In genomic region chr19:46634045-46634655, GRCh38 we compare ENCODE assay signal across 8 cellular contexts. TPM values are rescaled to one million over a fixed set of nuclear protein-coding genes. Genes with fewer than 3 reads are reported as not detected.
DNase-seq lines count a peak whose midpoint lies in the region; ATAC-seq lines count a peak whose summit lies in the region.

No MANE protein-coding gene starts in this region.

- no peaks in the 10 kb centered on the region for H3K79me1 ChIP-seq in mesendoderm (ENCODE audit: low read length)

- H3K79me2 ChIP-seq in mesendoderm (ENCODE audit: control insufficient read depth, insufficient read depth, low read length) = no peaks in the 10 kb centered on the region

- H2BK5ac ChIP-seq in mesendoderm (ENCODE audit: low read length) = no peak overlapping the region

- DNase-seq in EH (ENCODE audit: low read depth) (peak; percentile 89), NCI-H69 (lab: John Stamatoyannopoulos, UW) (peak; percentile 93), mesendoderm (peak; percentile 95), dedifferentiated amniotic fluid mesenchymal stem cell (ENCODE audit: extremely low spot score) (no peak)
- peak; percentile 97 for DNase-seq in activated CD8-positive, alpha-beta memory T cell treated with anti-CD3 and anti-CD28 coated beads for 24 hours
- peak; percentile 82 to 88 (median 83) for DNase-seq in effector memory CD8-positive, alpha-beta T cell
- peak; percentile 83 for DNase-seq in stimulated activated CD8-positive, alpha-beta memory T cell treated with anti-CD3 and anti-CD28 coated beads, Interleukin-15, amount 100 ng/mL, for 24 hours (ENCODE audit: low read depth)

- no peak overlapping the region for H2BK120ac ChIP-seq in mesendoderm (ENCODE audit: low read depth, low read length)

- H3K18ac ChIP-seq in mesendoderm (ENCODE audit: low read length) = no peak overlapping the region

- peaks cover 4% of the 10 kb centered on the region for H3K36me3 Mint-ChIP-seq in effector memory CD8-positive, alpha-beta T cell (ENCODE audit: insufficient read depth)

- H3K4me1 ChIP-seq in mesendoderm (ENCODE audit: control insufficient read depth, low read depth, low read length) = peaks cover 7% of the 10 kb centered on the region

- no CpG with 5 or more reads among the region's 38 CpGs for WGBS in mesendoderm (ENCODE audit: extremely low coverage, insufficient coverage, low lambda C conversion rate)

- peaks cover 17 to 44% of the 10 kb centered on the region in 2 donors for H3K27me3 Mint-ChIP-seq in effector memory CD8-positive, alpha-beta T cell

- peak overlapping the region; percentile 11 for H3K9ac ChIP-seq in mesendoderm (ENCODE audit: low read length)

- H3K27ac Mint-ChIP-seq in effector memory CD8-positive, alpha-beta T cell = peak overlapping the region; percentile 18 to 80

- H3K23ac ChIP-seq in mesendoderm (ENCODE audit: low read length) = no peak overlapping the region

- no peaks in the 10 kb centered on the region for H3K36me3 ChIP-seq in mesendoderm (ENCODE audit: control insufficient read depth, insufficient read depth, low read length)

- no peaks in the 10 kb centered on the region for H3K27me3 ChIP-seq in mesendoderm (ENCODE audit: insufficient read depth, low read length, poor library complexity)

- H2BK15ac ChIP-seq in mesendoderm (replicated peaks; ENCODE audit: low read depth) = no peak overlapping the region

- H3K4me3 Mint-ChIP-seq in effector memory CD8-positive, alpha-beta T cell = peak overlapping the region; percentile 61 to 68

- peak overlapping the region; percentile 50 for H3K56ac ChIP-seq in mesendoderm (ENCODE audit: low read length)

- no peak overlapping the region for H3K27ac ChIP-seq in mesendoderm (ENCODE audit: low read depth, low read length)

- no peak overlapping the region for H3K4me3 ChIP-seq in mesendoderm (ENCODE audit: low read length)

- peak overlapping the region; percentile 42 for H3K4me2 ChIP-seq in mesendoderm (ENCODE audit: low read length)

- ATAC-seq in HG02970 (IDR thresholded peaks at IDR 0.05; ENCODE audit: low FRiP score, unreplicated experiment) = peak; percentile 51
- ATAC-seq in effector memory CD8-positive, alpha-beta T cell (replicated peaks) = peak; percentile 66

- no peak overlapping the region for H2AK5ac ChIP-seq in mesendoderm (ENCODE audit: low read length)

- no peak overlapping the region for H4K5ac ChIP-seq in mesendoderm (ENCODE audit: low read length)

- H3K4me1 Mint-ChIP-seq in effector memory CD8-positive, alpha-beta T cell (ENCODE audit: low read depth in 2 of 2) = peaks cover 12 to 14% of the 10 kb centered on the region in 2 donors

- H3K9me3 Mint-ChIP-seq in effector memory CD8-positive, alpha-beta T cell = no peaks in the 10 kb centered on the region

- H3K4ac ChIP-seq in mesendoderm (ENCODE audit: low read depth, low read length) = no peak overlapping the region

- no peak overlapping the region for H4K8ac ChIP-seq in mesendoderm (ENCODE audit: low read depth, low read length)

RNA-seq across cellular contexts. Expression of gene GNG8, which starts 1.9 kb away (rescaled TPM):
- not detected for polyA plus RNA-seq in mesendoderm (2013, experiment 1 of 2)
- polyA plus RNA-seq in mesendoderm (2013, experiment 2 of 2) = 1.2 TPM

RNA-seq across cellular contexts. Expression of gene PTGIR, which starts 9.3 kb away (rescaled TPM):
- polyA plus RNA-seq in mesendoderm (2013, experiment 1 of 2) = not detected
- not detected for polyA plus RNA-seq in mesendoderm (2013, experiment 2 of 2)

RNA-seq across cellular contexts. Expression of gene DACT3, which starts 26.8 kb away (rescaled TPM):
- 0.41 TPM for polyA plus RNA-seq in mesendoderm (2013, experiment 1 of 2)
- polyA plus RNA-seq in mesendoderm (2013, experiment 2 of 2) = 0.42 TPM

RNA-seq across cellular contexts. Expression of gene CALM3, which starts 33.0 kb away (rescaled TPM):
- polyA plus RNA-seq in mesendoderm (2013, experiment 1 of 2) = 240 TPM
- polyA plus RNA-seq in mesendoderm (2013, experiment 2 of 2) = 237 TPM
